Comparison of ENCODE assay signal across 11 cellular contexts in genomic region chr6:151862461-151862860, GRCh38. TPM values are rescaled to one million over a fixed set of nuclear protein-coding genes. Genes with fewer than 3 reads are reported as not detected.
"Had no signal": no experiment of that assay in that cellular context is flagged by ENCODE, and none has a peak within 500 bp of the region (broad histone marks: within the 10 kb centered on the region; RNA-seq: fewer than 3 reads in every experiment).

No MANE protein-coding gene starts in this region.

- H3K4me3 Mint-ChIP-seq: H9, HFFc6 had no signal

- H3K4me1 Mint-ChIP-seq: H9 had no signal

- DNase-seq: GM23248, GOT3, H7, H9, HCEC 1CT, HFFc6 had no signal

- H3K27ac Mint-ChIP-seq: H9, HFFc6 had no signal

- H3K9me3 ChIP-seq: HAP-1 had no signal

- H3K36me3 ChIP-seq: HAP-1 had no signal

- H3K9ac ChIP-seq: GM23248 had no signal

- ATAC-seq: HCT116 had no signal

- H3K9me3 Mint-ChIP-seq: H9, HFFc6 had no signal

- H3K27ac ChIP-seq: GM23248 had no signal

- H3K4me3 ChIP-seq: GM23248, HAP-1 had no signal

- H3K4me1 ChIP-seq: HAP-1 had no signal

- H2AFZ ChIP-seq: GM23248 had no signal

- FAIRE-seq: H1, H54 had no signal

RNA-seq across cellular contexts. Expression of gene ESR1, which starts 55.0 kb away (rescaled TPM):
- total RNA-seq: GM23248, H4, H9 had no signal
